8 cellular contexts compared by ENCODE assay signal in genomic region chr11:35907648-35908431, GRCh38. TPM values are rescaled to one million over a fixed set of nuclear protein-coding genes. Genes with fewer than 3 reads are reported as not detected.
DNase-seq lines count a peak whose midpoint lies in the region; ATAC-seq, FAIRE-seq and TF ChIP-seq lines count a peak whose summit lies in the region.
"Had no signal": no experiment of that assay in that cellular context is flagged by ENCODE, and none has a peak within 500 bp of the region (broad histone marks: within the 10 kb centered on the region; RNA-seq: fewer than 3 reads in every experiment).

No MANE protein-coding gene starts in this region.

- CTCF ChIA-PET in GM12878 (lab: Yijun Ruan, JAX) = interaction anchor here (1.9 kb wide), 2 partner anchors 10 to 86 kb away, joined by 5 to 6 read pairs; no protein-coding TSS in a partner anchor
- CTCF ChIA-PET in CD8-positive, alpha-beta memory T cell (lab: Charles Lee) = no interaction called here

- no peak overlapping the region for H3K27ac Mint-ChIP-seq in CD8-positive, alpha-beta memory T cell

- RAD21 ChIA-PET in GM12878 (lab: Charles Lee; ENCODE audit: unreplicated experiment) = interaction anchor here (1.5 kb wide), 1 partner anchor 86 kb away, joined by 5 read pairs; no protein-coding TSS in a partner anchor

- intact Hi-C loops in GM12878 (cut with micrococcal nuclease; ENCODE audit: unreplicated experiment) = loop anchor here (5.0 kb wide), 2 partner anchors 64 to 86 kb away; no protein-coding TSS in a partner anchor

- H4K20me1 ChIP-seq in GM12878 (ENCODE audit: control insufficient read depth, insufficient read depth) = no peaks in the 10 kb centered on the region

- H3K4me2 ChIP-seq in GM12878 (ENCODE audit: control insufficient read depth, insufficient read depth) = peak overlapping the region; percentile 19

- in situ Hi-C loops in GM12878 (cut with MboI) = no loop called here

- 21% methylated on average over 4 of the region's 4 CpGs for WGBS in GM12878 (ENCODE audit: insufficient coverage, insufficient replicate concordance, low lambda C conversion rate, missing lambda C conversion rate)

- no peak overlapping the region; the same call in 1 of the 2 replicates for H2AFZ ChIP-seq in GM12878 (ENCODE audit: control insufficient read depth, low read depth, low read length)

- no peak for FAIRE-seq in GM12878 (lab: Jason Lieb, UNC)

- TF ChIP-seq RAD21 in GM12878 (IDR thresholded peaks at IDR 0.05; ENCODE audit: insufficient read depth, low read depth, low read length) = no peak; the same call in 1 of the 2 replicates

- TF ChIP-seq CTCF in GM12878 (IDR thresholded peaks at IDR 0.05 in 2 of 3, conservative IDR thresholded peaks at IDR 0.05 in 1 of 3; ENCODE audit: control insufficient read depth in 2 of 3, extremely low read depth in 1 of 3, insufficient read depth in 1 of 3, low read depth in 3 of 3, low read length in 3 of 3) = no peak

- peaks cover 1 to 6% of the 10 kb centered on the region in 2 donors for H3K27me3 Mint-ChIP-seq in CD8-positive, alpha-beta memory T cell

- ATAC-seq in GM19452 (IDR thresholded peaks at IDR 0.05; ENCODE audit: unreplicated experiment) = peak; percentile 79
- peak; percentile 83 for ATAC-seq in HG03196 (IDR thresholded peaks at IDR 0.05; ENCODE audit: unreplicated experiment)
- ATAC-seq in GM12878 = peak; percentile 73

- DNase-seq in GM12878 (ENCODE audit: low read depth, low spot score) (peak; percentile 64), skeletal muscle cell (ENCODE audit: low read depth) (peak; percentile 99)
- no peak for DNase-seq in central memory CD4-positive, alpha-beta T cell
- DNase-seq in CD8-positive, alpha-beta memory T cell = no peak
- DNase-seq in activated CD8-positive, alpha-beta memory T cell treated with anti-CD3 and anti-CD28 coated beads, Interleukin-2, amount 50 U/mL, for 48 hours = no peak

- no peaks in the 10 kb centered on the region for H3K27me3 ChIP-seq in GM12878 (replicated peaks in 1 of 2; ENCODE audit: control insufficient read depth in 2 of 2, insufficient read depth in 2 of 2, low read length in 1 of 2)
- no peaks in the 10 kb centered on the region for H3K27me3 ChIP-seq in CD8-positive, alpha-beta memory T cell (ENCODE audit: insufficient read depth, low read length, poor library complexity, severe bottlenecking)

- no peak for TF ChIP-seq POLR2A in GM12878 (IDR thresholded peaks at IDR 0.05; ENCODE audit: low read depth, low read length)

- SMC1A ChIA-PET in GM12878 (lab: Charles Lee; ENCODE audit: uncharacterized antibody, unreplicated experiment) = interaction anchor here (0.7 to 1.9 kb wide), 5 partner anchors 16 to 149 kb away, joined by 3 to 7 read pairs (median 4); no protein-coding TSS in a partner anchor

- no peaks in the 10 kb centered on the region for H3K36me3 Mint-ChIP-seq in CD8-positive, alpha-beta memory T cell

- no peak overlapping the region for H3K27ac ChIP-seq in GM12878 (ENCODE audit: control insufficient read depth, insufficient read depth)
- H3K27ac ChIP-seq in CD8-positive, alpha-beta memory T cell (ENCODE audit: low read depth, low read length) = no peak overlapping the region
- H3K27ac ChIP-seq: SK-N-MC had no signal

- H3K9me3 Mint-ChIP-seq in CD8-positive, alpha-beta memory T cell = peaks cover 1 to 16% (median 7%) of the 10 kb centered on the region in 5 donors

- no peak overlapping the region for H3K9ac ChIP-seq in GM12878 (ENCODE audit: control insufficient read depth, insufficient read depth, low read length)

- H3K36me3 ChIP-seq in GM12878 (ENCODE audit: control insufficient read depth in 2 of 2, insufficient read depth in 2 of 2, low read length in 1 of 2) = no peaks in the 10 kb centered on the region
- no peaks in the 10 kb centered on the region for H3K36me3 ChIP-seq in CD8-positive, alpha-beta memory T cell (ENCODE audit: insufficient read depth, low read length)

- peaks cover 33% of the 10 kb centered on the region for H3K4me1 ChIP-seq in GM12878 (ENCODE audit: control insufficient read depth, insufficient read depth, low read length)
- no peaks in the 10 kb centered on the region for H3K4me1 ChIP-seq in CD8-positive, alpha-beta memory T cell (ENCODE audit: insufficient read depth, low read length)

- no peaks in the 10 kb centered on the region; the same call in 1 of the 3 replicates for H3K9me3 ChIP-seq in GM12878 (replicated peaks; ENCODE audit: control insufficient read depth, insufficient read depth, low read length)
- H3K9me3 ChIP-seq in CD8-positive, alpha-beta memory T cell (ENCODE audit: low read length) = no peaks in the 10 kb centered on the region

- H3K4me3 ChIP-seq in GM12878 (no peak overlapping the region), skeletal muscle cell (ENCODE audit: low read depth, low read length) (no peak overlapping the region)
- H3K4me3 ChIP-seq in CD8-positive, alpha-beta memory T cell (ENCODE audit: low read length) = no peak overlapping the region
- H3K4me3 ChIP-seq: SK-N-MC had no signal

- BruUV-seq in GM12878 (replicated peaks; lab: Mats Ljungman, UMichigan) = no TSS peak

- H3K4me1 Mint-ChIP-seq in CD8-positive, alpha-beta memory T cell = no peaks in the 10 kb centered on the region

- POLR2A ChIA-PET in GM12878 (lab: Charles Lee) = no interaction called here
- POLR2A ChIA-PET in CD8-positive, alpha-beta memory T cell (lab: Charles Lee) = no interaction called here

- no peak overlapping the region for H3K4me3 Mint-ChIP-seq in CD8-positive, alpha-beta memory T cell

- H3K79me2 ChIP-seq in GM12878 (ENCODE audit: control insufficient read depth, insufficient read depth, low read length) = no peaks in the 10 kb centered on the region

- peak; percentile 58 to 68; a peak in 2 of 4 replicates for TF ChIP-seq EP300 in GM12878 (IDR thresholded peaks at IDR 0.05; ENCODE audit: borderline replicate concordance in 1 of 2, control insufficient read depth in 1 of 2, low read depth in 2 of 2, low read length in 2 of 2)

TF ChIP-seq in GM12878, 131 proteins besides CTCF, POLR2A, EP300 and RAD21 (continues in another document):
- TF ChIP-seq GATAD2B (conservative IDR thresholded peaks at IDR 0.05; ENCODE audit: low read depth) (no peak), SPI1 (IDR thresholded peaks at IDR 0.05; ENCODE audit: borderline replicate concordance, insufficient read depth, low read depth, low read length) (peak; percentile 42; the same call in 1 of the 2 replicates), RELB (IDR thresholded peaks at IDR 0.05; ENCODE audit: low read depth) (0 out of 2 replicates have a peak, but pooled peaks have one; percentile 46), POU2F2 (IDR thresholded peaks at IDR 0.05; ENCODE audit: borderline replicate concordance, low read depth, low read length) (peak; percentile 89; the same call in 2 of the 3 replicates), ZNF207 (IDR thresholded peaks at IDR 0.05; ENCODE audit: borderline replicate concordance) (no peak), IRF4 (IDR thresholded peaks at IDR 0.05; ENCODE audit: low read depth, low read length) (peak; percentile 85; the same call in 1 of the 2 replicates), GABPA (IDR thresholded peaks at IDR 0.05; ENCODE audit: low read depth) (no peak), JUNB (IDR thresholded peaks at IDR 0.05) (peak; percentile 88), NR2C1 (IDR thresholded peaks at IDR 0.05) (no peak), EED (IDR thresholded peaks at IDR 0.05; ENCODE audit: low read depth) (peak; percentile 91), NFIC (IDR thresholded peaks at IDR 0.05; ENCODE audit: low read depth, low read length) (peak; percentile 81; the same call in 1 of the 2 replicates), PKNOX1 (IDR thresholded peaks at IDR 0.05) (peak; percentile 24; the same call in 1 of the 2 replicates), NR2F1 (conservative IDR thresholded peaks at IDR 0.05) (0 out of 2 replicates have a peak, but pooled peaks have one; percentile 53)

RNA-seq across cellular contexts. Expression of gene LDLRAD3, which starts 36.0 kb away (rescaled TPM):
- total RNA-seq in GM12878 (2013; cell fraction: nucleolus; rRNA removed) = 23.5 and 23.7 TPM in 2 replicates
- total RNA-seq in GM12878 (2014; rRNA removed) = 8.8 and 9.3 TPM in 2 replicates
- 7.9 and 8.0 TPM in 2 replicates for total RNA-seq in GM12878 (2014; rRNA removed; fragmentation: Illumina TruSeq; extraction: Trizol)
- total RNA-seq in GM12878 (2021) = 15.4 and 16.5 TPM in 2 replicates
- polyA plus RNA-seq in GM12878 (2011; ENCODE audit: low read depth) = 0.22 TPM
- polyA plus RNA-seq in GM12878 (2011; rRNA removed) = 1.3 and 2.7 TPM in 2 replicates
- 2.6 TPM in 2 replicates for polyA plus RNA-seq in GM12878 (2011; cell fraction: cytosol; rRNA removed)
- 1.9 and 2.9 TPM in 2 replicates for polyA plus RNA-seq in GM12878 (2011; cell fraction: nucleus; rRNA removed)
- polyA plus RNA-seq in GM12878 (2012) = 0.65 and 0.80 TPM in 2 replicates
- polyA plus RNA-seq in GM12878 (2014; fragmentation: Illumina TruSeq; extraction: Trizol) = 14.3 and 17.2 TPM in 2 replicates
- 1 to 10 TPM; 2.5 to 3.1 TPM for polyA plus RNA-seq in GM12878 (2014; fragmentation: Nextera tagmentation; extraction: Ambion mirVana)
- polyA plus RNA-seq in GM12878 (2014; rRNA removed) = 12.0 and 14.1 TPM in 2 replicates
- 10 to 100 TPM; 13.0 to 14.5 TPM for polyA plus RNA-seq in GM12878 (2016; fragmentation: Nextera tagmentation; extraction: Ambion mirVana)
- 1.8 and 3.3 TPM in 2 replicates for polyA minus RNA-seq in GM12878 (2011; rRNA and poly(A)+ RNA removed)
- polyA minus RNA-seq in GM12878 (2011; cell fraction: cytosol; rRNA and poly(A)+ RNA removed) = 2.5 and 4.4 TPM in 2 replicates
- 1.5 and 2.6 TPM in 2 replicates for polyA minus RNA-seq in GM12878 (2011; cell fraction: nucleus; rRNA and poly(A)+ RNA removed)
- total RNA-seq in CD8-positive, alpha-beta memory T cell = under 1 TPM; 0.09 to 0.44 TPM
- polyA plus RNA-seq in CD8-positive, alpha-beta memory T cell = not detected

Comparison
In these comparisons a context has a peak if more than half of its experiments do, and no peak if none do; other contexts are left out.
1. DNase-seq: peak in GM12878 (single experiment) and skeletal muscle cell (single experiment); none in central memory CD4-positive, alpha-beta T cell (single experiment), CD8-positive, alpha-beta memory T cell (0 of 5) and activated CD8-positive, alpha-beta memory T cell treated with anti-CD3 and anti-CD28 coated beads, Interleukin-2, amount 50 U/mL, for 48 hours (single experiment).
2. RNA of gene LDLRAD3, which starts 36.0 kb away (total RNA-seq): 7.9 to 23.7 TPM in GM12878; 0.09 to 0.44 TPM in CD8-positive, alpha-beta memory T cell; every median in the first group is over 4 times any median in the second.
3. Peak in every context shown above with its lines, with median percentiles within 50 percentile points of each other: ATAC-seq.